ENCODE assay signal across 10 cellular contexts in the genomic region with DNA sequence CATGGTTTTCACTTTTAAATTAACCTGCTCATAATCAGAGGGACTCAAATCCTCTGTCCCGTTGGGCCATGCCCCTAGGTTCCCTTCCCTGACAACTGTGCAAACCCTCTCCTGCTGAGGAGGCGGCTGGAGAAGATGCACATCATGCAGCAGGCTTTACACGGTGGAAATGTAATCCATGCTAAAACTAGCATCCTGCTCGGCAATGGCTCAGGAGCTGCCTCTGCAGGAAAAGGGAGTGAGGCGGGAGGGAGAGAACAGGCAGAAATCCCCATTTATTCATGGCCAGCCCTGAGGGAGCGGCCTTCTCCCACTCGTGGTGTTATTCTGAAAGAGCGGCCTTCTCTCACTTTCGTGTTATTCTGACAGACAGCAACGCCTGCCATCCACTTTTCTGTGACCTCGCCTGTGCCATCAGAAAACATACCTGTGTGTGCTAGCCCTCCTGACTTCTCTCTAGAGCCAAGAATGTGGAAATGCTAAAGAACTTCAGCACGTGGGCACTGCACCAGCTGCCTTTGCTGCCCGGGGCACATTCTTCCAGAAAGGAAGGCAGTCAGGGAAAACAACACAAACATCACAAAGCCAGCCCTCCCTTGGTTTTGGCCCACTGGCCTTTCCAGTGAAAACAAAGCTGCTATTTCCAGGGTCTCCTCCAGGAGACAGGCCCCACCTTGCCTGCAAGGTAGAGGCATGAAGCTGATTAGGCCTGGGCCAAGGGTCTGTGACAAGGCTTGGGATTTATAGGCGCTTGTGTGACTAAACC.
DNase-seq lines count a peak whose midpoint lies in the region; TF ChIP-seq lines count a peak whose summit lies in the region.
"Had no signal": no experiment of that assay in that cellular context is flagged by ENCODE, and none has a peak within 500 bp of the region (broad histone marks: within the 10 kb centered on the region; RNA-seq: fewer than 3 reads in every experiment).

No MANE protein-coding gene starts in this region.

- no peak overlapping the region for H3K27ac Mint-ChIP-seq in endothelial cell (ENCODE audit: unreplicated experiment)
- H3K27ac Mint-ChIP-seq: CD14-positive monocyte had no signal

- peaks cover 4% of the 10 kb centered on the region for H3K27me3 Mint-ChIP-seq in endothelial cell (ENCODE audit: unreplicated experiment)

- DNase-seq in NCI-H69 (lab: John Stamatoyannopoulos, UW) (peak; percentile 31), coronary artery (ENCODE audit: low spot score) (no peak), kidney epithelial cell (ENCODE audit: low read depth) (no peak), endothelial cell (ENCODE audit: low spot score) (no peak), NCI-H146 treated with DMSO at 0.1 percent for 48 hours (lab: John Stamatoyannopoulos, UW; ENCODE audit: unreplicated experiment) (no peak), DMS 273 (lab: John Stamatoyannopoulos, UW; ENCODE audit: unreplicated experiment) (no peak), NOMO-1 (lab: John Stamatoyannopoulos, UW; ENCODE audit: unreplicated experiment in 2 of 2) (no peak)
- DNase-seq: NK-92 treated with Interleukin-12 subunit alpha and Interleukin-12 subunit beta, amount 100 ng/mL, for 24 hours had no signal

- H3K27me3 ChIP-seq in kidney epithelial cell (ENCODE audit: control insufficient read depth, insufficient read depth, low read length) (no peaks in the 10 kb centered on the region), skeletal muscle tissue (ENCODE audit: control insufficient read depth in 3 of 3, insufficient read depth in 3 of 3, low read length in 3 of 3) (no peaks in the 10 kb centered on the region)

- TF ChIP-seq CTCF in coronary artery (IDR thresholded peaks at IDR 0.05) (no peak), kidney epithelial cell (IDR thresholded peaks at IDR 0.05; ENCODE audit: insufficient read depth, low read length, poor library complexity, severe bottlenecking) (peak; percentile 32), endothelial cell (IDR thresholded peaks at IDR 0.05; ENCODE audit: unreplicated experiment) (no peak)

- H3K4me1 Mint-ChIP-seq in endothelial cell (ENCODE audit: unreplicated experiment) = no peaks in the 10 kb centered on the region
- H3K4me1 Mint-ChIP-seq: CD14-positive monocyte had no signal

- H3K4me1 ChIP-seq in skeletal muscle tissue (ENCODE audit: control insufficient read depth in 3 of 3, insufficient read depth in 3 of 3, low read length in 3 of 3) = peaks cover 33 to 56% (median 47%) of the 10 kb centered on the region in 3 donors

- peak overlapping the region in 2 of 3 donors; percentile 25 to 70 for H3K9ac ChIP-seq in skeletal muscle tissue (ENCODE audit: low read depth in 1 of 3, low read length in 3 of 3)

- no peaks in the 10 kb centered on the region for H3K9me3 ChIP-seq in skeletal muscle tissue (ENCODE audit: control insufficient read depth in 3 of 3, low read length in 3 of 3)

- H3K4me3 ChIP-seq in coronary artery (no peak overlapping the region), kidney epithelial cell (ENCODE audit: low read depth, low read length) (no peak overlapping the region), skeletal muscle tissue (ENCODE audit: low read length in 3 of 3) (no peak overlapping the region)

- H3K27ac ChIP-seq in coronary artery (peak overlapping the region; percentile 76 to 85), skeletal muscle tissue (ENCODE audit: low read depth, low read length) (peak overlapping the region; percentile 28)

- H3K9me3 Mint-ChIP-seq in endothelial cell (ENCODE audit: unreplicated experiment) = no peaks in the 10 kb centered on the region
- H3K9me3 Mint-ChIP-seq: CD14-positive monocyte had no signal

- H3K36me3 ChIP-seq in kidney epithelial cell (ENCODE audit: control insufficient read depth, insufficient read depth, low read length) (peaks cover 2% of the 10 kb centered on the region), skeletal muscle tissue (ENCODE audit: control insufficient read depth in 3 of 3, insufficient read depth in 3 of 3, low read length in 3 of 3) (peaks cover 22 to 38% (median 25%) of the 10 kb centered on the region in 3 donors)

- peaks cover 4% of the 10 kb centered on the region for H3K36me3 Mint-ChIP-seq in endothelial cell (ENCODE audit: low read depth, unreplicated experiment)

- no peak overlapping the region for H3K4me3 Mint-ChIP-seq in endothelial cell (ENCODE audit: unreplicated experiment)
- H3K4me3 Mint-ChIP-seq: CD14-positive monocyte had no signal
